14 cellular contexts compared by ENCODE assay signal in genomic region chr18:370753-371615, GRCh38.
DNase-seq lines count a peak whose midpoint lies in the region; ATAC-seq and TF ChIP-seq lines count a peak whose summit lies in the region.
"Had no signal": no experiment of that assay in that cellular context is flagged by ENCODE, and none has a peak within 500 bp of the region (broad histone marks: within the 10 kb centered on the region; RNA-seq: fewer than 3 reads in every experiment).

No MANE protein-coding gene starts in this region.

- 37 to 50% methylated on average over 5 of the region's 5 CpGs for WGBS in heart right ventricle, 2 donors

- peaks cover 0 to 16% (median 0%) of the 10 kb centered on the region in 11 experiments; a peak in 2 of 22 replicates for H3K36me3 ChIP-seq in BLaER1 treated with 17β-estradiol and CSF1 and Interleukin-3, amounts not matched to agents 10 nM and 100 nM
- H3K36me3 ChIP-seq in SK-N-MC (ENCODE audit: insufficient read depth, low read length) (no peaks in the 10 kb centered on the region), heart right ventricle (no peaks in the 10 kb centered on the region), rectal smooth muscle tissue (ENCODE audit: control insufficient read depth, insufficient read depth, low read length) (no peaks in the 10 kb centered on the region)
- H3K36me3 ChIP-seq: MG63 had no signal

- no peak for TF ChIP-seq CTCF in heart right ventricle (IDR thresholded peaks at IDR 0.05)

- H3K9ac ChIP-seq in BLaER1 treated with 17β-estradiol and CSF1 and Interleukin-3, amounts not matched to agents 10 nM and 100 nM, result peak overlapping the region; percentile 46 to 68 (median 53); a peak in 20 of 22 replicates
- H3K9ac ChIP-seq in SK-N-MC (ENCODE audit: insufficient read length) (peak overlapping the region; percentile 66), rectal smooth muscle tissue (ENCODE audit: low read length) (no peak overlapping the region)

- H3K4me2 ChIP-seq in BLaER1 treated with 17β-estradiol and CSF1 and Interleukin-3, amounts not matched to agents 10 nM and 100 nM, result peak overlapping the region; percentile 81 to 92 (median 88)

- no peaks in the 10 kb centered on the region for H4K20me1 ChIP-seq in BLaER1 treated with 17β-estradiol and CSF1 and Interleukin-3, amounts not matched to agents 10 nM and 100 nM

- H3K4me3 ChIP-seq in BLaER1 treated with 17β-estradiol and CSF1 and Interleukin-3, amounts not matched to agents 10 nM and 100 nM, result no peak overlapping the region
- H3K4me3 ChIP-seq in SK-N-MC (peak overlapping the region; percentile 55), heart right ventricle (no peak overlapping the region), rectal smooth muscle tissue (ENCODE audit: low read length) (no peak overlapping the region)
- H3K4me3 ChIP-seq: MG63 had no signal

- peak overlapping the region; percentile 57 to 98 (median 94) for H3K27ac ChIP-seq in BLaER1 treated with 17β-estradiol and CSF1 and Interleukin-3, amounts not matched to agents 10 nM and 100 nM
- H3K27ac ChIP-seq in SK-N-MC, result peak overlapping the region; percentile 83
- H3K27ac ChIP-seq in heart right ventricle, result peak overlapping the region in 9 of 10 donors; percentile 2 to 58 (median 30)
- peak overlapping the region; percentile 38 for H3K27ac ChIP-seq in rectal smooth muscle tissue (ENCODE audit: low read depth, low read length)

- H3K9me3 ChIP-seq in BLaER1 treated with 17β-estradiol and CSF1 and Interleukin-3, amounts not matched to agents 10 nM and 100 nM (replicated peaks in 1 of 11), result 0 out of 22 replicates have a peak, but pooled peaks cover 0 to 5% (median 0%) of the 10 kb centered on the region in 11 experiments
- H3K9me3 ChIP-seq in SK-N-MC (ENCODE audit: low read depth, low read length), result no peaks in the 10 kb centered on the region
- H3K9me3 ChIP-seq in heart right ventricle, result no peaks in the 10 kb centered on the region
- H3K9me3 ChIP-seq: MG63 had no signal

- no peaks in the 10 kb centered on the region for H3K27me3 ChIP-seq in BLaER1 treated with 17β-estradiol and CSF1 and Interleukin-3, amounts not matched to agents 10 nM and 100 nM
- no peaks in the 10 kb centered on the region for H3K27me3 ChIP-seq in heart right ventricle
- H3K27me3 ChIP-seq in rectal smooth muscle tissue (ENCODE audit: control insufficient read depth, insufficient read depth, low read length), result no peaks in the 10 kb centered on the region
- H3K27me3 ChIP-seq: MG63 had no signal

- H3K4me1 ChIP-seq in BLaER1 treated with 17β-estradiol and CSF1 and Interleukin-3, amounts not matched to agents 10 nM and 100 nM, result peaks cover 83 to 95% (median 84%) of the 10 kb centered on the region in 10 experiments
- H3K4me1 ChIP-seq in heart right ventricle (peaks cover 2 to 48% (median 28%) of the 10 kb centered on the region in 9 donors), rectal smooth muscle tissue (ENCODE audit: control insufficient read depth, insufficient read depth, low read length) (peaks cover 21% of the 10 kb centered on the region)

- intact Hi-C loops in heart right ventricle (cut with DNase I), result loop anchor here in 1 of 10 donors (10.0 kb wide), 1 partner anchor 84 kb away; no protein-coding TSS in a partner anchor

- DNase-seq in SK-N-MC (ENCODE audit: low read depth, low spot score), result no peak
- no peak for DNase-seq in heart right ventricle
- DNase-seq in activated CD8-positive, alpha-beta memory T cell treated with anti-CD3 and anti-CD28 coated beads, Interleukin-2, amount 50 U/mL, for 48 hours, result no peak
- DNase-seq in AG08395 (ENCODE audit: low spot score), result no peak
- DNase-seq: activated naive CD4-positive, alpha-beta T cell treated with anti-CD3 and anti-CD28 coated beads, Interleukin-2, amount 50 U/mL, for 16 hours; activated T-cell treated with anti-CD3 and anti-CD28 coated beads, Interleukin-2, amount 50 U/mL, for 24 hours; DMS 273 treated with DMSO at 0.1 percent for 48 hours; MG63; NCI-H2081 treated with DMSO at 0.1 percent for 48 hours; NCI-H526 had no signal

- peak in 3 of 8 donors; percentile 21 to 36 (median 33) for ATAC-seq in heart right ventricle
- ATAC-seq in GM21381 (IDR thresholded peaks at IDR 0.05; ENCODE audit: unreplicated experiment), result no peak
- ATAC-seq in esophagus mucosa, result no peak

Comparison
In these comparisons a context has a peak if more than half of its experiments do, and no peak if none do; other contexts are left out.
1. H3K27ac ChIP-seq: peak in every context shown above with its lines; median percentile 94 in BLaER1 treated with 17β-estradiol and CSF1 and Interleukin-3, amounts not matched to agents 10 nM and 100 nM; 83 in SK-N-MC; 38 in rectal smooth muscle tissue; 30 in heart right ventricle.